In the genomic region with DNA sequence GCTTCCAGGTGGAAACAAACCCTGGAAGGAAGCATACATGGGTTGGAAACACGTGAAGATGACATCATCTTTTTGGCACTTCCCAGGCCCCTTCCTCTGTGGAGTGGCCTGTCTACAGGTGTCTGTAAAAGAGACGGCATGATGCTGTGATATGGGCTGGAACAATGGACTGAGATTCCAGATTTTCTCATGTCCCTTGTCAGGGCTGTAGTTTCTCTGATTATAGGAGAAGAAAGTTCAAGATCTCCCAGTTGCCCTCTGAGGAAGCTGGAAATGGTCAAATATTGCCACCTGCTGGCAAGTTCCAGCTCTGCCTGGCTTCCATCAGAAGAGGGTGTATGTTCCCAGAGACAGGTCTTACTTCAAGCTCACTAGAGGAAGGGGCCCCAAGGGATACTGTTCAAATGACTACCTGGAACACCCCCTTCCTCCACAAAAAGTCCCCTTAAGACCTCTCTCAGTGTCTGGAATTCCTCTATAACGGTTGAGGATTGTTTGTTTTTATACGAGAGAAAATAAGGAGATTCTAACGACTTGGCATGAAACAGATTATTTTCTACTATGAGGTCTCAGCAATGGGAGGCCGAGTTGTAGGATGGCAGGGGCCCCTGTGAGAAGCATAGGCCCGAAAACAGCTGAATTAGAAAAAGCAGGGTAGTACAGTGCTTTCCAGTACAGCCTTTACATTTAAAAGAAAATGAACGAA, we compare ENCODE assay signal across 1 cellular context.
TF ChIP-seq lines count a peak whose summit lies in the region.

No MANE protein-coding gene starts in this region.

TF ChIP-seq in HepG2, 621 proteins besides CTCF, POLR2A, EP300 and RAD21 (continued from another document):
- TF ChIP-seq ZNF687 (CRISPR knock-in tag; IDR thresholded peaks at IDR 0.05) (no peak), ZNF12 (CRISPR knock-in tag; IDR thresholded peaks at IDR 0.05) (no peak), IRF2 (CRISPR knock-in tag; IDR thresholded peaks at IDR 0.05) (peak; percentile 36; the same call in 1 of the 2 replicates), ZXDC (CRISPR knock-in tag; IDR thresholded peaks at IDR 0.05) (no peak), CSRNP1 (CRISPR knock-in tag; IDR thresholded peaks at IDR 0.05) (no peak), RXRB (CRISPR knock-in tag; IDR thresholded peaks at IDR 0.05; ENCODE audit: borderline replicate concordance) (0 out of 2 replicates have a peak, but pooled peaks have one; percentile 26), ATF2 (CRISPR knock-in tag; IDR thresholded peaks at IDR 0.05) (peak; percentile 59; the same call in 1 of the 2 replicates), GATAD1 (CRISPR knock-in tag; IDR thresholded peaks at IDR 0.05) (0 out of 2 replicates have a peak, but pooled peaks have one; percentile 37), NR2F1 (CRISPR knock-in tag; IDR thresholded peaks at IDR 0.05) (0 out of 4 replicates have a peak, but pooled peaks have one; percentile 9 to 17), HNRNPK (IDR thresholded peaks at IDR 0.05; ENCODE audit: low read depth, low read length, poor library complexity, severe bottlenecking) (no peak), ZBTB33 (CRISPR knock-in tag; IDR thresholded peaks at IDR 0.05) (no peak), REXO4 (CRISPR knock-in tag; IDR thresholded peaks at IDR 0.05; ENCODE audit: borderline replicate concordance) (no peak), ESRRA (CRISPR knock-in tag; IDR thresholded peaks at IDR 0.05; ENCODE audit: low read depth) (0 out of 2 replicates have a peak, but pooled peaks have one; percentile 44), RFX5 (IDR thresholded peaks at IDR 0.05; ENCODE audit: low read depth, low read length) (no peak), CREB1 (IDR thresholded peaks at IDR 0.05) (peak; percentile 6; the same call in 1 of the 2 replicates), CREB1 (CRISPR knock-in tag; IDR thresholded peaks at IDR 0.05) (no peak), TMF1 (CRISPR knock-in tag; IDR thresholded peaks at IDR 0.05; ENCODE audit: low read depth) (no peak), ZNF816 (CRISPR knock-in tag; IDR thresholded peaks at IDR 0.05; ENCODE audit: borderline replicate concordance) (no peak), SMC3 (IDR thresholded peaks at IDR 0.05; ENCODE audit: low read length) (peak; percentile 90), BATF2 (CRISPR knock-in tag; IDR thresholded peaks at IDR 0.05) (no peak), HDAC1 (CRISPR knock-in tag; IDR thresholded peaks at IDR 0.05) (no peak), ZMAT3 (CRISPR knock-in tag; conservative IDR thresholded peaks at IDR 0.05) (no peak), ZNF281 (CRISPR knock-in tag; IDR thresholded peaks at IDR 0.05; ENCODE audit: borderline replicate concordance) (no peak)
- TF ChIP-seq, protein P1, sequence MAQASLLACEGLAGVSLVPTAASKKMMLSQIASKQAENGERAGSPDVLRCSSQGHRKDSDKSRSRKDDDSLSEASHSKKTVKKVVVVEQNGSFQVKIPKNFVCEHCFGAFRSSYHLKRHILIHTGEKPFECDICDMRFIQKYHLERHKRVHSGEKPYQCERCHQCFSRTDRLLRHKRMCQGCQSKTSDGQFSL (CRISPR knock-in tag; IDR thresholded peaks at IDR 0.05), result no peak
- TF ChIP-seq, protein P2, sequence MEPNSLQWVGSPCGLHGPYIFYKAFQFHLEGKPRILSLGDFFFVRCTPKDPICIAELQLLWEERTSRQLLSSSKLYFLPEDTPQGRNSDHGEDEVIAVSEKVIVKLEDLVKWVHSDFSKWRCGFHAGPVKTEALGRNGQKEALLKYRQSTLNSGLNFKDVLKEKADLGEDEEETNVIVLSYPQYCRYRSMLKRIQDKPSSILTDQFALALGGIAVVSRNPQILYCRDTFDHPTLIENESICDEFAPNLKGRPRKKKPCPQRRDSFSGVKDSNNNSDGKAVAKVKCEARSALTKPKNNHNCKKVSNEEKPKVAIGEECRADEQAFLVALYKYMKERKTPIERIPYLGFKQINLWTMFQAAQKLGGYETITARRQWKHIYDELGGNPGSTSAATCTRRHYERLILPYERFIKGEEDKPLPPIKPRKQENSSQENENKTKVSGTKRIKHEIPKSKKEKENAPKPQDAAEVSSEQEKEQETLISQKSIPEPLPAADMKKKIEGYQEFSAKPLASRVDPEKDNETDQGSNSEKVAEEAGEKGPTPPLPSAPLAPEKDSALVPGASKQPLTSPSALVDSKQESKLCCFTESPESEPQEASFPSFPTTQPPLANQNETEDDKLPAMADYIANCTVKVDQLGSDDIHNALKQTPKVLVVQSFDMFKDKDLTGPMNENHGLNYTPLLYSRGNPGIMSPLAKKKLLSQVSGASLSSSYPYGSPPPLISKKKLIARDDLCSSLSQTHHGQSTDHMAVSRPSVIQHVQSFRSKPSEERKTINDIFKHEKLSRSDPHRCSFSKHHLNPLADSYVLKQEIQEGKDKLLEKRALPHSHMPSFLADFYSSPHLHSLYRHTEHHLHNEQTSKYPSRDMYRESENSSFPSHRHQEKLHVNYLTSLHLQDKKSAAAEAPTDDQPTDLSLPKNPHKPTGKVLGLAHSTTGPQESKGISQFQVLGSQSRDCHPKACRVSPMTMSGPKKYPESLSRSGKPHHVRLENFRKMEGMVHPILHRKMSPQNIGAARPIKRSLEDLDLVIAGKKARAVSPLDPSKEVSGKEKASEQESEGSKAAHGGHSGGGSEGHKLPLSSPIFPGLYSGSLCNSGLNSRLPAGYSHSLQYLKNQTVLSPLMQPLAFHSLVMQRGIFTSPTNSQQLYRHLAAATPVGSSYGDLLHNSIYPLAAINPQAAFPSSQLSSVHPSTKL (CRISPR knock-in tag; IDR thresholded peaks at IDR 0.05), result 0 out of 2 replicates have a peak, but pooled peaks have one; percentile 15
